Comparison of ENCODE assay signal across 27 cellular contexts in genomic region chr11:97902828-97903227, GRCh38.
"Had no signal": no experiment of that assay in that cellular context is flagged by ENCODE, and none has a peak within 500 bp of the region (broad histone marks: within the 10 kb centered on the region; RNA-seq: fewer than 3 reads in every experiment).

No MANE protein-coding gene starts in this region.

- H3K36me3 ChIP-seq: stomach, suprapubic skin, thoracic aorta, thyroid gland, tibial artery, tibial nerve, transverse colon, upper lobe of left lung, upper lobe of right lung, uterus, vagina had no signal

- H3K27ac ChIP-seq: stomach, suprapubic skin, testis, thoracic aorta, thyroid gland, tibial artery, tibial nerve, transverse colon, upper lobe of left lung, upper lobe of right lung, uterus, vagina had no signal

- DNase-seq: stimulated activated CD4-positive, alpha-beta T cell treated with anti-CD3 and anti-CD28 coated beads, Interleukin-2, amount 100 ng/mL, for 48 hours; stimulated activated CD4-positive, alpha-beta T cell treated with anti-CD3 and anti-CD28 coated beads, Interleukin-4, amount 100 ng/mL, for 1 hour; stimulated activated CD4-positive, alpha-beta T cell treated with anti-CD3 and anti-CD28 coated beads, Interleukin-4, amount 100 ng/mL, for 24 hours; stimulated activated CD4-positive, alpha-beta T cell treated with anti-CD3 and anti-CD28 coated beads, Interleukin-4, amount 100 ng/mL, for 4 hours; stimulated activated CD8-positive, alpha-beta memory T cell treated with anti-CD3 and anti-CD28 coated beads, Interleukin-4, amount 100 ng/mL, for 48 hours; stimulated activated naive B cell treated with anti-CD40 and anti-IgM and Interleukin-4, amounts not matched to agents 10 μg/mL and 1 μg/mL and 100 μg/mL, for 72 hours; stimulated activated naive CD4-positive, alpha-beta T cell; stimulated activated naive CD4-positive, alpha-beta T cell treated with Interleukin-2 at 50 U/mL for 16 hours; stimulated activated naive CD8-positive, alpha-beta T cell treated with anti-CD3 and anti-CD28 coated beads, Interleukin-15, amount 100 ng/mL, for 72 hours; stimulated activated naive CD8-positive, alpha-beta T cell treated with anti-CD3 and anti-CD28 coated beads, Interleukin-15, Interleukin-2, amounts not matched to agents 100 U/mL and 50 U/mL, for 24 hours; stomach; substantia nigra; testis; thyroid gland; tibial artery; transverse colon; trophoblast cell; upper lobe of left lung; upper lobe of right lung; uterus had no signal

- FAIRE-seq: urothelium cell line had no signal

- H3K27me3 ChIP-seq: stomach, suprapubic skin, testis, thyroid gland, tibial artery, tibial nerve, transverse colon, upper lobe of left lung, upper lobe of right lung, uterus, vagina had no signal

- H3K4me3 ChIP-seq: stomach, suprapubic skin, testis, thoracic aorta, thyroid gland, tibial artery, tibial nerve, transverse colon, upper lobe of left lung, upper lobe of right lung, uterus, vagina had no signal

- ATAC-seq: stimulated activated effector memory CD8-positive, alpha-beta T cell treated with anti-CD3 and anti-CD28 coated beads, Interleukin-12 subunit alpha, Interleukin-12 subunit beta, amount 100 ng/mL, for 72 hours; stimulated activated memory B cell treated with anti-CD40 and anti-IgM and Interleukin-4, amounts not matched to agents 10 μg/mL and 1 μg/mL and 100 μg/mL, for 72 hours; stimulated activated naive B cell treated with anti-CD40 and anti-IgM and Interleukin-4, amounts not matched to agents 10 μg/mL and 1 μg/mL and 100 μg/mL, for 72 hours; stimulated activated naive CD8-positive, alpha-beta T cell treated with anti-CD3 and anti-CD28 coated beads, Interleukin-15, amount 100 ng/mL, for 72 hours; stimulated activated naive CD8-positive, alpha-beta T cell treated with anti-CD3 and anti-CD28 coated beads, Interleukin-15, Interleukin-2, amounts not matched to agents 100 U/mL and 50 U/mL, for 24 hours; upper lobe of right lung had no signal

- H3K4me1 ChIP-seq: stomach, suprapubic skin, testis, thyroid gland, tibial artery, tibial nerve, transverse colon, upper lobe of left lung, upper lobe of right lung, uterus, vagina had no signal

- H3K9me3 ChIP-seq: suprapubic skin, testis, thoracic aorta, thyroid gland, tibial artery, tibial nerve, transverse colon, upper lobe of left lung, upper lobe of right lung, uterus, vagina had no signal
